Comparison of ENCODE assay signal across 8 cellular contexts in genomic region chr7:155003215-155003999, GRCh38. TPM values are rescaled to one million over a fixed set of nuclear protein-coding genes. Genes with fewer than 3 reads are reported as not detected.
DNase-seq lines count a peak whose midpoint lies in the region; ATAC-seq lines count a peak whose summit lies in the region.

No MANE protein-coding gene starts in this region.

- peak overlapping the region; percentile 78 to 100 for H2BK12ac ChIP-seq in mesenchymal stem cell (ENCODE audit: low read length in 2 of 2)

- H3K27me3 ChIP-seq in BLaER1 treated with 17β-estradiol and CSF1 and Interleukin-3, amounts not matched to agents 10 nM and 100 nM: no peaks in the 10 kb centered on the region
- H3K27me3 ChIP-seq in mesenchymal stem cell (ENCODE audit: control insufficient read depth in 1 of 2, insufficient read depth in 1 of 2, low read length in 2 of 2): no peaks in the 10 kb centered on the region

- H2AFZ ChIP-seq in mesenchymal stem cell (ENCODE audit: low read depth, low read length): peak overlapping the region; percentile 74

- peak overlapping the region; percentile 95 to 99 (median 99) for H3K27ac ChIP-seq in BLaER1 treated with 17β-estradiol and CSF1 and Interleukin-3, amounts not matched to agents 10 nM and 100 nM
- H3K27ac ChIP-seq in mesenchymal stem cell (ENCODE audit: low read length, poor library complexity, severe bottlenecking): peak overlapping the region; percentile 70

- peak overlapping the region; percentile 66 to 92 (median 84) for H3K4me2 ChIP-seq in BLaER1 treated with 17β-estradiol and CSF1 and Interleukin-3, amounts not matched to agents 10 nM and 100 nM
- peak overlapping the region; percentile 84 for H3K4me2 ChIP-seq in mesenchymal stem cell (ENCODE audit: low read length, poor library complexity, severe bottlenecking)

- H3K79me1 ChIP-seq in mesenchymal stem cell (replicated peaks; ENCODE audit: low read length, poor library complexity, severe bottlenecking): peaks cover 16% of the 10 kb centered on the region

- H3K23ac ChIP-seq in mesenchymal stem cell (ENCODE audit: low read length in 2 of 2): peak overlapping the region in 1 of 2 experiments; percentile 99

- ATAC-seq in GM19035 (IDR thresholded peaks at IDR 0.05; ENCODE audit: unreplicated experiment): peak; percentile 64
- ATAC-seq in HG03280 (IDR thresholded peaks at IDR 0.05; ENCODE audit: unreplicated experiment): peak; percentile 70

- H3K14ac ChIP-seq in mesenchymal stem cell (ENCODE audit: low read length in 2 of 2): peak overlapping the region in 1 of 2 experiments; percentile 99

- DNase-seq in NCI-H748 (lab: John Stamatoyannopoulos, UW; ENCODE audit: unreplicated experiment) (peak; percentile 83), mesenchymal stem cell (peak; percentile 82)
- peak; percentile 92 for DNase-seq in activated CD8-positive, alpha-beta memory T cell treated with anti-CD3 and anti-CD28 coated beads for 24 hours
- DNase-seq in effector CD8-positive, alpha-beta T cell (lab: John Stamatoyannopoulos, UW): peak; percentile 81
- peak; percentile 74 for DNase-seq in stimulated activated CD8-positive, alpha-beta memory T cell treated with anti-CD3 and anti-CD28 coated beads, Interleukin-12 subunit alpha, Interleukin-12 subunit beta, amount 100 ng/mL, for 1 hour (ENCODE audit: low read depth)

- peaks cover 9 to 29% (median 26%) of the 10 kb centered on the region in 11 experiments; a peak in 17 of 22 replicates for H3K36me3 ChIP-seq in BLaER1 treated with 17β-estradiol and CSF1 and Interleukin-3, amounts not matched to agents 10 nM and 100 nM
- peaks cover 0 to 8% of the 10 kb centered on the region in 2 experiments for H3K36me3 ChIP-seq in mesenchymal stem cell (ENCODE audit: control insufficient read depth in 1 of 2, insufficient read depth in 2 of 2, low read depth in 1 of 2, low read length in 2 of 2)

- H3K4me1 ChIP-seq in BLaER1 treated with 17β-estradiol and CSF1 and Interleukin-3, amounts not matched to agents 10 nM and 100 nM: peaks cover 24 to 43% (median 31%) of the 10 kb centered on the region in 10 experiments
- peaks cover 8% of the 10 kb centered on the region for H3K4me1 ChIP-seq in mesenchymal stem cell (ENCODE audit: control insufficient read depth, insufficient read depth, low read depth, low read length)

- peak overlapping the region; percentile 61 for H2BK15ac ChIP-seq in mesenchymal stem cell (ENCODE audit: low read depth, poor library complexity, severe bottlenecking)

- WGBS in mesenchymal stem cell: under 1% methylated on average over 80 of the region's 89 CpGs

- H4K91ac ChIP-seq in mesenchymal stem cell (ENCODE audit: low read length): peak overlapping the region; percentile 100

- no peaks in the 10 kb centered on the region for H3K9me3 ChIP-seq in BLaER1 treated with 17β-estradiol and CSF1 and Interleukin-3, amounts not matched to agents 10 nM and 100 nM (replicated peaks in 1 of 11)
- no peaks in the 10 kb centered on the region for H3K9me3 ChIP-seq in mesenchymal stem cell (ENCODE audit: control insufficient read depth, low read length)

- peak overlapping the region; percentile 97 to 99 for H3K4ac ChIP-seq in mesenchymal stem cell (ENCODE audit: low read depth in 1 of 2, low read length in 2 of 2)

- peak overlapping the region; percentile 100 for H2BK5ac ChIP-seq in mesenchymal stem cell (ENCODE audit: low read depth, low read length, poor library complexity, severe bottlenecking)

- H4K8ac ChIP-seq in mesenchymal stem cell (ENCODE audit: low read length): peak overlapping the region; percentile 96

- H3K18ac ChIP-seq in mesenchymal stem cell (ENCODE audit: low read depth in 1 of 2, low read length in 2 of 2): peak overlapping the region; percentile 98 to 99

- H3K9ac ChIP-seq in BLaER1 treated with 17β-estradiol and CSF1 and Interleukin-3, amounts not matched to agents 10 nM and 100 nM: peak overlapping the region; percentile 96 to 99 (median 98)
- peak overlapping the region; percentile 91 for H3K9ac ChIP-seq in mesenchymal stem cell (ENCODE audit: low read length)

- H3K4me3 ChIP-seq in BLaER1 treated with 17β-estradiol and CSF1 and Interleukin-3, amounts not matched to agents 10 nM and 100 nM: peak overlapping the region; percentile 88 to 99 (median 95)
- H3K4me3 ChIP-seq in mesenchymal stem cell (ENCODE audit: insufficient read depth in 1 of 2, low read depth in 1 of 2, low read length in 2 of 2): peak overlapping the region; percentile 80 to 84

- H2BK120ac ChIP-seq in mesenchymal stem cell (ENCODE audit: low read depth, low read length): peak overlapping the region; percentile 100

- no peak overlapping the region for H2AK5ac ChIP-seq in mesenchymal stem cell (ENCODE audit: low read length, severe bottlenecking)

- peaks cover 0 to 30% (median 19%) of the 10 kb centered on the region in 11 experiments; a peak in 16 of 22 replicates for H4K20me1 ChIP-seq in BLaER1 treated with 17β-estradiol and CSF1 and Interleukin-3, amounts not matched to agents 10 nM and 100 nM

RNA-seq across cellular contexts. Expression of gene PAXIP1, which starts 0.5 kb away (rescaled TPM):
- 9.5 TPM for polyA plus RNA-seq in mesenchymal stem cell (2013, experiment 1 of 2)
- polyA plus RNA-seq in mesenchymal stem cell (2013, experiment 2 of 2): 9.5 TPM

Comparison
In these comparisons a context has a peak if more than half of its experiments do, and no peak if none do; other contexts are left out.
1. Peak in every context shown above with its lines: DNase-seq, ATAC-seq, H3K4me3 ChIP-seq and H3K27ac ChIP-seq.